In the genomic region with DNA sequence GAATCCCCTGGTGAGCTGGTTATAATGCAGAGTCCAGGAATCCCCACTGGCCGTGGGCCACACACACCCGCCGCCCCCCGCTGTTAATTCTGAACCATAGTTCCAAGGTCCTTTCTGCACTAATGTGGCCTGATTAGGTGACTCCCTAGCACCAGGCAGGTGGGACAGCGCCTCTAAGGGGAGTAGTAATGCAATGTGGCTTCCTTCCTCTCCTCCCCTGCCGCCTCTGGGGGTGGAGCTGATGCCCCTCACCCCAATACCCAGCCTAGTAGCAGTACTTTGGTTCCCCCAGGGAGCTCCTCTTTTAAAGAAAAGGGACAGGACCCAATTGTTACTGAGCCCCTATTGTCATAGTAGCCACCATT, we compare ENCODE assay signal across 18 cellular contexts. TPM values are rescaled to one million over a fixed set of nuclear protein-coding genes. Genes with fewer than 3 reads are reported as not detected.
DNase-seq lines count a peak whose midpoint lies in the region; ATAC-seq and TF ChIP-seq lines count a peak whose summit lies in the region.
"Had no signal": no experiment of that assay in that cellular context is flagged by ENCODE, and none has a peak within 500 bp of the region (broad histone marks: within the 10 kb centered on the region; RNA-seq: fewer than 3 reads in every experiment).

No MANE protein-coding gene starts in this region.

- peaks cover 57% of the 10 kb centered on the region for H3K4me1 ChIP-seq in GM23338 (ENCODE audit: insufficient read depth)
- peaks cover 15% of the 10 kb centered on the region for H3K4me1 ChIP-seq in mesenchymal stem cell (ENCODE audit: control insufficient read depth, insufficient read depth, low read depth, low read length)

- TF ChIP-seq CTCF in CD4-positive, alpha-beta T cell (IDR thresholded peaks at IDR 0.05): no peak
- TF ChIP-seq CTCF in GM23338 (conservative IDR thresholded peaks at IDR 0.05; ENCODE audit: low read depth in 2 of 2): no peak; a peak in 1 of 4 replicates
- TF ChIP-seq CTCF in activated CD8-positive, alpha-beta T cell treated with anti-CD3 and anti-CD28 coated beads for 36 hours (IDR thresholded peaks at IDR 0.05): no peak

- CTCF ChIA-PET in CD4-positive, alpha-beta T cell (lab: Charles Lee): interaction anchor here (0.7 to 1.1 kb wide), 2 partner anchors 17 to 19 kb away, joined by 3 to 5 read pairs; no protein-coding TSS in a partner anchor
- CTCF ChIA-PET in activated CD8-positive, alpha-beta T cell treated with anti-CD3 and anti-CD28 coated beads for 36 hours (lab: Charles Lee): interaction anchor here (0.8 to 4.4 kb wide), 8 partner anchors 8 to 124 kb away, joined by 3 to 73 read pairs (median 6); no protein-coding TSS in a partner anchor

- H4K8ac ChIP-seq in mesenchymal stem cell (ENCODE audit: low read length): no peak overlapping the region

- peak overlapping the region; percentile 41 for H4K91ac ChIP-seq in mesenchymal stem cell (ENCODE audit: low read length)

- 57% methylated on average over 6 of the region's 6 CpGs for WGBS in mesenchymal stem cell

- intact Hi-C loops in CD4-positive, alpha-beta T cell (cut with DNase I, micrococcal nuclease): loop anchor here in 1 of 2 experiments (2.0 kb wide), 1 partner anchor 14 kb away; a partner anchor contains a TSS
- intact Hi-C loops in activated CD8-positive, alpha-beta T cell treated with anti-CD3 and anti-CD28 coated beads for 36 hours (cut with micrococcal nuclease): loop anchor here (5.0 kb wide), 1 partner anchor 127 kb away; no protein-coding TSS in a partner anchor

- no peak overlapping the region for H3K14ac ChIP-seq in mesenchymal stem cell (ENCODE audit: low read length in 2 of 2)

- no peaks in the 10 kb centered on the region for H3K27me3 Mint-ChIP-seq in CD4-positive, alpha-beta T cell
- H3K27me3 Mint-ChIP-seq in GM23338 (ENCODE audit: insufficient read depth, low read depth, poor library complexity): peaks cover 46% of the 10 kb centered on the region
- peaks cover 5% of the 10 kb centered on the region for H3K27me3 Mint-ChIP-seq in activated CD8-positive, alpha-beta T cell treated with anti-CD3 and anti-CD28 coated beads for 36 hours

- no peak for ATAC-seq in CD4-positive, alpha-beta T cell (ENCODE audit: poor library complexity)
- ATAC-seq in GM23338 (peak; percentile 17), HG02678 (IDR thresholded peaks at IDR 0.05; ENCODE audit: unreplicated experiment) (no peak)
- no peak for ATAC-seq in activated CD8-positive, alpha-beta T cell treated with anti-CD3 and anti-CD28 coated beads for 36 hours
- ATAC-seq: left colon, Panc1 had no signal

- H3K18ac ChIP-seq in mesenchymal stem cell (ENCODE audit: low read depth in 1 of 2, low read length in 2 of 2): no peak overlapping the region

- H3K27ac ChIP-seq in CD4-positive, alpha-beta T cell (ENCODE audit: low read depth, low read length): no peak overlapping the region
- no peak overlapping the region for H3K27ac ChIP-seq in GM23338 (ENCODE audit: low read depth)
- no peak overlapping the region for H3K27ac ChIP-seq in mesenchymal stem cell (ENCODE audit: low read length, poor library complexity, severe bottlenecking)
- H3K27ac ChIP-seq: tibial artery, WERI-Rb-1 had no signal

- H2AK5ac ChIP-seq in mesenchymal stem cell (ENCODE audit: low read length, severe bottlenecking): no peak overlapping the region

- no peaks in the 10 kb centered on the region for H3K27me3 ChIP-seq in CD4-positive, alpha-beta T cell (ENCODE audit: control insufficient read depth, insufficient read depth, low read length)
- H3K27me3 ChIP-seq in GM23338 (ENCODE audit: insufficient read depth): peaks cover 42% of the 10 kb centered on the region
- peaks cover 30 to 72% of the 10 kb centered on the region in 2 experiments for H3K27me3 ChIP-seq in mesenchymal stem cell (ENCODE audit: control insufficient read depth in 1 of 2, insufficient read depth in 1 of 2, low read length in 2 of 2)

- H2BK15ac ChIP-seq in mesenchymal stem cell (ENCODE audit: low read depth, poor library complexity, severe bottlenecking): no peak overlapping the region

- H3K4me3 ChIP-seq in GM23338: no peak overlapping the region
- no peak overlapping the region for H3K4me3 ChIP-seq in mesenchymal stem cell (ENCODE audit: insufficient read depth in 1 of 2, low read depth in 1 of 2, low read length in 2 of 2)
- H3K4me3 ChIP-seq: tibial artery had no signal

- H3K36me3 ChIP-seq in GM23338 (ENCODE audit: insufficient read depth) (no peaks in the 10 kb centered on the region), mesenchymal stem cell (ENCODE audit: control insufficient read depth in 1 of 2, insufficient read depth in 2 of 2, low read depth in 1 of 2, low read length in 2 of 2) (peaks cover 0 to 9% of the 10 kb centered on the region in 2 experiments)
- H3K36me3 ChIP-seq: tibial artery, WERI-Rb-1 had no signal

- H2AFZ ChIP-seq in GM23338: no peak overlapping the region
- no peak overlapping the region for H2AFZ ChIP-seq in mesenchymal stem cell (ENCODE audit: low read depth, low read length)

- H3K4ac ChIP-seq in mesenchymal stem cell (ENCODE audit: low read depth in 1 of 2, low read length in 2 of 2): no peak overlapping the region

- DNase-seq in CD4-positive, alpha-beta T cell: no peak
- DNase-seq in GM23338 (ENCODE audit: low spot score) (peak; percentile 49), mesenchymal stem cell (no peak), NCI-H1417 treated with DMSO at 0.1 percent for 48 hours (lab: John Stamatoyannopoulos, UW) (no peak), A172 (ENCODE audit: low spot score) (no peak)
- DNase-seq in activated CD8-positive, alpha-beta T cell treated with anti-CD3 and anti-CD28 coated beads for 36 hours: peak; percentile 32
- DNase-seq: glutamatergic neuron, left colon, NCI-H187 treated with DMSO at 0.1 percent for 48 hours, NCI-H2227 treated with DMSO at 0.1 percent for 48 hours, NCI-H774, tibial artery, WERI-Rb-1 had no signal

- H3F3A ChIP-seq in GM23338 (replicated peaks; ENCODE audit: low read depth): peaks cover 16% of the 10 kb centered on the region; the same call in 1 of the 2 replicates

- no peak overlapping the region for H3K23ac ChIP-seq in mesenchymal stem cell (ENCODE audit: low read length in 2 of 2)

- no peak overlapping the region for H3K27ac Mint-ChIP-seq in CD4-positive, alpha-beta T cell
- no peak overlapping the region for H3K27ac Mint-ChIP-seq in GM23338
- H3K27ac Mint-ChIP-seq in activated CD8-positive, alpha-beta T cell treated with anti-CD3 and anti-CD28 coated beads for 36 hours: no peak overlapping the region
- H3K27ac Mint-ChIP-seq: mesothelial cell of epicardium had no signal

- H2BK120ac ChIP-seq in mesenchymal stem cell (ENCODE audit: low read depth, low read length): no peak overlapping the region

- H3K79me2 ChIP-seq in GM23338 (replicated peaks; ENCODE audit: insufficient read depth): no peaks in the 10 kb centered on the region

- peak overlapping the region; percentile 80 for H3K4me3 Mint-ChIP-seq in CD4-positive, alpha-beta T cell
- H3K4me3 Mint-ChIP-seq in GM23338: no peak overlapping the region
- peak overlapping the region; percentile 47 for H3K4me3 Mint-ChIP-seq in activated CD8-positive, alpha-beta T cell treated with anti-CD3 and anti-CD28 coated beads for 36 hours

- no peaks in the 10 kb centered on the region for H3K36me3 Mint-ChIP-seq in CD4-positive, alpha-beta T cell (ENCODE audit: low read depth)
- peaks cover 24% of the 10 kb centered on the region for H3K36me3 Mint-ChIP-seq in GM23338 (ENCODE audit: low read depth)
- no peaks in the 10 kb centered on the region for H3K36me3 Mint-ChIP-seq in activated CD8-positive, alpha-beta T cell treated with anti-CD3 and anti-CD28 coated beads for 36 hours (ENCODE audit: low read depth)
- H3K36me3 Mint-ChIP-seq: mesothelial cell of epicardium had no signal

- H3K4me1 Mint-ChIP-seq in CD4-positive, alpha-beta T cell (ENCODE audit: low read depth): peaks cover 33% of the 10 kb centered on the region
- H3K4me1 Mint-ChIP-seq in GM23338: peaks cover 58% of the 10 kb centered on the region
- peaks cover 28% of the 10 kb centered on the region for H3K4me1 Mint-ChIP-seq in activated CD8-positive, alpha-beta T cell treated with anti-CD3 and anti-CD28 coated beads for 36 hours (ENCODE audit: low read depth)

- POLR2A ChIA-PET in CD4-positive, alpha-beta T cell (lab: Charles Lee): interaction anchor here (0.9 to 2.2 kb wide), 3 partner anchors 15 to 57 kb away, joined by 3 to 10 read pairs (median 9); a partner anchor contains a TSS
- POLR2A ChIA-PET in activated CD8-positive, alpha-beta T cell treated with anti-CD3 and anti-CD28 coated beads for 36 hours (lab: Charles Lee): interaction anchor here (0.7 to 1.8 kb wide), 5 partner anchors 12 to 23 kb away, joined by 3 to 12 read pairs (median 4); a partner anchor contains a TSS

- H2BK12ac ChIP-seq in mesenchymal stem cell (ENCODE audit: low read length in 2 of 2): no peak overlapping the region

- no peaks in the 10 kb centered on the region; the same call in 1 of the 2 replicates for H4K20me1 ChIP-seq in GM23338 (replicated peaks; ENCODE audit: insufficient read depth)

- H3K9ac ChIP-seq in mesenchymal stem cell (ENCODE audit: low read length): no peak overlapping the region

- no peaks in the 10 kb centered on the region for H3K9me2 ChIP-seq in GM23338 (ENCODE audit: insufficient read depth)

- H3K79me1 ChIP-seq in mesenchymal stem cell (replicated peaks; ENCODE audit: low read length, poor library complexity, severe bottlenecking): no peaks in the 10 kb centered on the region

- peak overlapping the region; percentile 60; the same call in 1 of the 2 replicates for H3K4me2 ChIP-seq in GM23338
- no peak overlapping the region for H3K4me2 ChIP-seq in mesenchymal stem cell (ENCODE audit: low read length, poor library complexity, severe bottlenecking)

- no peak overlapping the region for H2BK5ac ChIP-seq in mesenchymal stem cell (ENCODE audit: low read depth, low read length, poor library complexity, severe bottlenecking)

- H3K9me3 ChIP-seq in CD4-positive, alpha-beta T cell (ENCODE audit: control insufficient read depth, low read length): no peaks in the 10 kb centered on the region
- H3K9me3 ChIP-seq in mesenchymal stem cell (ENCODE audit: control insufficient read depth, low read length): no peaks in the 10 kb centered on the region
- H3K9me3 ChIP-seq: tibial artery had no signal

- no peaks in the 10 kb centered on the region for H3K9me3 Mint-ChIP-seq in CD4-positive, alpha-beta T cell
- no peaks in the 10 kb centered on the region; the same call in 2 of the 3 replicates for H3K9me3 Mint-ChIP-seq in GM23338
- H3K9me3 Mint-ChIP-seq in activated CD8-positive, alpha-beta T cell treated with anti-CD3 and anti-CD28 coated beads for 36 hours: no peaks in the 10 kb centered on the region
- H3K9me3 Mint-ChIP-seq: mesothelial cell of epicardium, neural crest cell had no signal

RNA-seq across cellular contexts. Expression of a gene that starts 14.4 kb away (rescaled TPM):
- under 1 TPM; 0.17 to 0.19 TPM for total RNA-seq in CD4-positive, alpha-beta T cell
- total RNA-seq in GM23338 (2014; rRNA removed; shearing (Covaris generic)): 15.9 and 16.1 TPM in 2 replicates
- 13.1 and 13.9 TPM in 2 replicates for polyA plus RNA-seq in GM23338 (2016; fragmentation: Nextera tagmentation; extraction: Ambion mirVana)
- under 1 TPM; 0.23 to 0.27 TPM for total RNA-seq in activated CD8-positive, alpha-beta T cell treated with anti-CD3 and anti-CD28 coated beads for 36 hours
- 0.28 TPM for polyA plus RNA-seq in mesenchymal stem cell (2013, experiment 1 of 2)
- polyA plus RNA-seq in mesenchymal stem cell (2013, experiment 2 of 2): 0.22 TPM
- total RNA-seq in A172 (2014; rRNA removed; shearing (Covaris generic)): 0.64 and 1.6 TPM in 2 replicates
- total RNA-seq: IMR-90 had no signal

RNA-seq across cellular contexts. Expression of a gene that starts 40.8 kb away (rescaled TPM):
- 1 to 10 TPM; 3.1 to 4.2 TPM for total RNA-seq in CD4-positive, alpha-beta T cell
- total RNA-seq in GM23338 (2014; rRNA removed; shearing (Covaris generic)): 49.7 and 49.8 TPM in 2 replicates
- polyA plus RNA-seq in GM23338 (2016; fragmentation: Nextera tagmentation; extraction: Ambion mirVana): 19.6 and 19.7 TPM in 2 replicates
- total RNA-seq in activated CD8-positive, alpha-beta T cell treated with anti-CD3 and anti-CD28 coated beads for 36 hours: 10 to 100 TPM; 32.1 to 34.0 TPM
- polyA plus RNA-seq in mesenchymal stem cell (2013, experiment 1 of 2): 3.9 TPM
- 3.8 TPM for polyA plus RNA-seq in mesenchymal stem cell (2013, experiment 2 of 2)
- 3.4 and 5.2 TPM in 2 replicates for total RNA-seq in A172 (2014; rRNA removed; shearing (Covaris generic))

RNA-seq across cellular contexts. Expression of a gene that starts 47.8 kb away (rescaled TPM):
- 1 to 10 TPM; 6.9 to 7.3 TPM for total RNA-seq in CD4-positive, alpha-beta T cell
- total RNA-seq in GM23338 (2014; rRNA removed; shearing (Covaris generic)): 23.7 and 24.8 TPM in 2 replicates
- polyA plus RNA-seq in GM23338 (2016; fragmentation: Nextera tagmentation; extraction: Ambion mirVana): 11.5 and 14.3 TPM in 2 replicates
- 100 to 1,000 TPM; 294 to 300 TPM for total RNA-seq in activated CD8-positive, alpha-beta T cell treated with anti-CD3 and anti-CD28 coated beads for 36 hours
- polyA plus RNA-seq in mesenchymal stem cell (2013, experiment 1 of 2): 3.9 TPM
- 3.8 TPM for polyA plus RNA-seq in mesenchymal stem cell (2013, experiment 2 of 2)
- total RNA-seq in A172 (2014; rRNA removed; shearing (Covaris generic)): 18.4 and 20.5 TPM in 2 replicates

RNA-seq across cellular contexts. Expression of a gene that starts 55.8 kb away (rescaled TPM):
- total RNA-seq in CD4-positive, alpha-beta T cell: 10 to 100 TPM; 28.0 TPM
- 59.1 and 75.8 TPM in 2 replicates for total RNA-seq in GM23338 (2014; rRNA removed; shearing (Covaris generic))
- polyA plus RNA-seq in GM23338 (2016; fragmentation: Nextera tagmentation; extraction: Ambion mirVana): 193 and 194 TPM in 2 replicates
- 10 to 100 TPM; 75.2 to 84.2 TPM for total RNA-seq in activated CD8-positive, alpha-beta T cell treated with anti-CD3 and anti-CD28 coated beads for 36 hours
- polyA plus RNA-seq in mesenchymal stem cell (2013, experiment 1 of 2): 52.8 TPM
- 54.7 TPM for polyA plus RNA-seq in mesenchymal stem cell (2013, experiment 2 of 2)
- total RNA-seq in A172 (2014; rRNA removed; shearing (Covaris generic)): 59.7 and 95.9 TPM in 2 replicates

Comparison
In these comparisons a context has a peak if more than half of its experiments do, and no peak if none do; other contexts are left out.
1. DNase-seq: peak in GM23338 (single experiment) and activated CD8-positive, alpha-beta T cell treated with anti-CD3 and anti-CD28 coated beads for 36 hours (single experiment); none in CD4-positive, alpha-beta T cell (0 of 10), mesenchymal stem cell (single experiment), NCI-H1417 treated with DMSO at 0.1 percent for 48 hours (single experiment) and A172 (single experiment).
2. RNA of a gene that starts 47.8 kb away (total RNA-seq): 294 to 300 TPM in activated CD8-positive, alpha-beta T cell treated with anti-CD3 and anti-CD28 coated beads for 36 hours; 23.7 to 24.8 TPM in GM23338, 18.4 to 20.5 TPM in A172 and 6.9 to 7.3 TPM in CD4-positive, alpha-beta T cell; every median in the first group is over 10 times any median in the second.